8 cellular contexts compared by ENCODE assay signal in the genomic region with DNA sequence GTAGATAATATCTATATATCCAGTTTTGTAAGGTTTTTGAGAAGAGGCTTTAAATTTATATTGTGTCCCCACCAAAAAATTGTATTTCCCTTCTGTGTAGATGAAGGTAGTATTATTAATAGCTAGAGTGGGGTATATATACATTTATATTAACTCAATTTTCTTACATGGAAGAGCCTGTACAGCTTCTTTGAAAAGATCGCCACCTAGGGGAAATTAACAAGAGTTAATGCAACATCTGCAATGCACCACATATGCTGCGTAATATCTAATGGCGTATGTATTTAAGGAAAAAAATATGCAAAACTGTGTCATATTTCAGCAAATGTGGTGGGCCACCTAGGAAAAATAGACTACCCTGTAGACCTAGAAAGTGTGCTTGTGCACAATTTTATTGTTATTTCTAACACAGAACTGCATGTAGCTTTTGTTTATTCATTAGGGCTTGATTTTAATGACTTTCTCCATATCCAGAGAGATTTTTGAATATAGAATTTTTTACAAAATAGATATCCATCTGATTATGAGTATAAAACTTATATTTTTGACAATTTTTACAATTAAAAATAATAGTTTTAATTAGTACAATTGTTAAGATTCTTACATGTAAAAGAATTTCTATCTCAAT. TPM values are rescaled to one million over a fixed set of nuclear protein-coding genes. Genes with fewer than 3 reads are reported as not detected.
DNase-seq lines count a peak whose midpoint lies in the region; ATAC-seq and TF ChIP-seq lines count a peak whose summit lies in the region.

No MANE protein-coding gene starts in this region.

- no peak overlapping the region for H3K9ac ChIP-seq in mammary epithelial cell (ENCODE audit: insufficient read depth, low read length)

- no peaks in the 10 kb centered on the region for H3K36me3 Mint-ChIP-seq in activated CD4-positive, alpha-beta T cell treated with anti-CD3 and anti-CD28 coated beads for 36 hours (ENCODE audit: low read depth)

- H3K4me1 Mint-ChIP-seq in activated CD4-positive, alpha-beta T cell treated with anti-CD3 and anti-CD28 coated beads for 36 hours: no peaks in the 10 kb centered on the region

- no TSS peak for BruUV-seq in mammary epithelial cell (replicated peaks; lab: Mats Ljungman, UMichigan)

- no peaks in the 10 kb centered on the region for H3K36me3 ChIP-seq in mammary epithelial cell (ENCODE audit: insufficient read depth, low read length)

- H3K9me3 Mint-ChIP-seq in activated CD4-positive, alpha-beta T cell treated with anti-CD3 and anti-CD28 coated beads for 36 hours (ENCODE audit: low read depth): no peaks in the 10 kb centered on the region

- H3K4me3 ChIP-seq in mammary epithelial cell (replicated peaks in 1 of 3; ENCODE audit: insufficient read depth in 1 of 3, low read depth in 2 of 3, low read length in 3 of 3): no peak overlapping the region

- intact Hi-C loops in mammary epithelial cell (cut with micrococcal nuclease): loop anchor here (1.0 to 5.0 kb wide), 2 partner anchors 246 to 1399 kb away; no protein-coding TSS in a partner anchor
- intact Hi-C loops in activated CD4-positive, alpha-beta T cell treated with anti-CD3 and anti-CD28 coated beads for 36 hours (cut with DNase I, micrococcal nuclease): loop anchor here (2.0 to 5.0 kb wide), 4 partner anchors 386 to 1924 kb away; no protein-coding TSS in a partner anchor

- peaks cover 9% of the 10 kb centered on the region for H3K4me1 ChIP-seq in mammary epithelial cell (ENCODE audit: insufficient read depth, low read length)

- no peak overlapping the region for H2AFZ ChIP-seq in mammary epithelial cell (ENCODE audit: low read depth, low read length)

- peak; percentile 61 to 78 for TF ChIP-seq CTCF in mammary epithelial cell (conservative IDR thresholded peaks at IDR 0.05 in 1 of 2, IDR thresholded peaks at IDR 0.05 in 1 of 2; ENCODE audit: extremely low read depth in 1 of 2, insufficient read depth in 1 of 2, low read depth in 1 of 2, low read length in 2 of 2)

- WGBS in mammary epithelial cell (ENCODE audit: low coverage, missing lambda C conversion rate): 45% methylated on average over 3 of the region's 3 CpGs

- CTCF ChIA-PET in mammary epithelial cell (lab: Charles Lee; ENCODE audit: low non-redundant PET): interaction anchor here (0.5 to 0.6 kb wide), 2 partner anchors 24 to 87 kb away, joined by 4 read pairs; no protein-coding TSS in a partner anchor
- CTCF ChIA-PET in activated CD4-positive, alpha-beta T cell treated with anti-CD3 and anti-CD28 coated beads for 36 hours (lab: Charles Lee): interaction anchor here (0.7 to 1.7 kb wide), 5 partner anchors 11 to 1922 kb away, joined by 3 to 4 read pairs (median 3); no protein-coding TSS in a partner anchor

- no peaks in the 10 kb centered on the region for H3K9me3 ChIP-seq in mammary epithelial cell (replicated peaks; ENCODE audit: insufficient read depth, low read length)

- no peaks in the 10 kb centered on the region for H3K79me2 ChIP-seq in mammary epithelial cell (ENCODE audit: insufficient read depth, low read length)

- ATAC-seq in GM18508 (IDR thresholded peaks at IDR 0.05; ENCODE audit: insufficient read depth, unreplicated experiment) (peak; percentile 79), HG03066 (IDR thresholded peaks at IDR 0.05; ENCODE audit: low read depth, unreplicated experiment) (peak; percentile 60)
- no peak for ATAC-seq in activated CD4-positive, alpha-beta T cell treated with anti-CD3 and anti-CD28 coated beads for 36 hours

- dilution Hi-C loops in mammary epithelial cell (cut with HindIII; ENCODE audit: low sequenced_read_pairs): no loop called here

- in situ Hi-C loops in mammary epithelial cell (cut with MboI; ENCODE audit: low sequenced_read_pairs in 2 of 2): loop anchor here in 1 of 2 donors (25.0 kb wide), 2 partner anchors 929 to 1904 kb away; no protein-coding TSS in a partner anchor

- no peaks in the 10 kb centered on the region for H4K20me1 ChIP-seq in mammary epithelial cell (ENCODE audit: insufficient read depth, low read length)

- H3K27me3 ChIP-seq in mammary epithelial cell (ENCODE audit: insufficient read depth, low read length): no peaks in the 10 kb centered on the region

- POLR2A ChIA-PET in activated CD4-positive, alpha-beta T cell treated with anti-CD3 and anti-CD28 coated beads for 36 hours (lab: Charles Lee): no interaction called here

- H3K4me3 Mint-ChIP-seq in activated CD4-positive, alpha-beta T cell treated with anti-CD3 and anti-CD28 coated beads for 36 hours: no peak overlapping the region

- no peak overlapping the region for H3K4me2 ChIP-seq in mammary epithelial cell (ENCODE audit: insufficient read depth, low read depth, low read length)

- peaks cover 4% of the 10 kb centered on the region for H3K27me3 Mint-ChIP-seq in activated CD4-positive, alpha-beta T cell treated with anti-CD3 and anti-CD28 coated beads for 36 hours

- H3K27ac Mint-ChIP-seq in activated CD4-positive, alpha-beta T cell treated with anti-CD3 and anti-CD28 coated beads for 36 hours: no peak overlapping the region

- DNase-seq in AG08396 (ENCODE audit: low spot score) (peak; percentile 32), NCI-H460 (ENCODE audit: extremely low read depth, low read depth) (peak; percentile 65), mammary epithelial cell (peak; percentile 32), myocyte (ENCODE audit: low read depth) (peak; percentile 41), 8988T (no peak)
- DNase-seq in activated CD4-positive, alpha-beta T cell treated with anti-CD3 and anti-CD28 coated beads for 36 hours: no peak

- no peak overlapping the region for H3K27ac ChIP-seq in mammary epithelial cell (ENCODE audit: insufficient read depth, low read depth, low read length)

RNA-seq across cellular contexts. Expression of a gene that starts 14.0 kb away (rescaled TPM):
- not detected in 2 replicates for total RNA-seq in NCI-H460 (2014; rRNA removed; shearing (Covaris generic))
- not detected in 2 replicates for polyA plus RNA-seq in NCI-H460 (2014; cell fraction: nucleus; rRNA removed)
- total RNA-seq in mammary epithelial cell: not detected
- polyA plus RNA-seq in mammary epithelial cell: not detected
- not detected for polyA minus RNA-seq in mammary epithelial cell
- not detected in 2 replicates for total RNA-seq in myocyte
- not detected for polyA plus RNA-seq in myocyte (2012)
- not detected for total RNA-seq in activated CD4-positive, alpha-beta T cell treated with anti-CD3 and anti-CD28 coated beads for 36 hours

Comparison
In these comparisons a context has a peak if more than half of its experiments do, and no peak if none do; other contexts are left out.
1. DNase-seq: peak in AG08396 (single experiment), NCI-H460 (single experiment), mammary epithelial cell (single experiment) and myocyte (single experiment); none in 8988T (single experiment) and activated CD4-positive, alpha-beta T cell treated with anti-CD3 and anti-CD28 coated beads for 36 hours (single experiment).